8 cellular contexts compared by ENCODE assay signal in the genomic region with DNA sequence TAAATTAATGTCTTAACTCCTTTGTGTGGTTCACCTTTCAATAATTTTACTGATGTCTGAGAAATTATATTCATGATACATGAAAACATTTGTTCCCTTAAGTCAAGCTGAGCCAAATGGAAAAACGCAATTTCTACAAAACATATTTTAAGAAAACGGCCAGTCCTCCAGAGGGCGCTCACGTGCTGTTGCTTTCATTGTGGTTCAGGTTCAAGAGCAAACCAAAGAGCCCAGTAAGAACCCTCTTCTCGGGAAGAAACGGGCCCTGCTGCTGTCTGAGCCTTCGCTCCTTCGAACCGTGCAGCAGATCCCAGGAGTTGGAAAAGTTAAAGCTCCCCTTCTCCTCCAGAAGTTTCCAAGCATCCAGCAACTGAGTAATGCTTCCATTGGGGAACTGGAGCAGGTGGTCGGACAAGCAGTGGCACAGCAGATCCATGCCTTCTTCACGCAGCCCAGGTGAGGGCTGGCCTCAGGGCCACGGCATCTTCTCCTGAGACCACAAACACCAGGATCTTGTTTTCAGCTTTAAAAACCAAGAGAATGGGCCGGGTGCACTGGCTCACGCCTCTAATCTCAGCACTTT. TPM values are rescaled to one million over a fixed set of nuclear protein-coding genes. Genes with fewer than 3 reads are reported as not detected.
A peak's percentile ranks its signal among the peaks of the same experiment; 100 is the strongest.
DNase-seq lines count a peak whose midpoint lies in the region; ATAC-seq and TF ChIP-seq lines count a peak whose summit lies in the region.

No MANE protein-coding gene starts in this region.

- 0 out of 2 replicates have a peak, but pooled peaks cover 4% of the 10 kb centered on the region for H3F3A ChIP-seq in DOHH2 (ENCODE audit: control insufficient read depth, insufficient read depth)

- H3K27me3 ChIP-seq in DOHH2 (ENCODE audit: control insufficient read depth, low read length) (no peaks in the 10 kb centered on the region), MG63 (no peaks in the 10 kb centered on the region), SJSA1 (replicated peaks) (no peaks in the 10 kb centered on the region), psoas muscle (ENCODE audit: insufficient read depth in 3 of 3, low read length in 2 of 3) (no peaks in the 10 kb centered on the region)

- H3K79me2 ChIP-seq in DOHH2 (ENCODE audit: control insufficient read depth, low read length): peaks cover 10% of the 10 kb centered on the region

- no peaks in the 10 kb centered on the region for H3K9me2 ChIP-seq in DOHH2 (replicated peaks; ENCODE audit: control insufficient read depth, low read length)

- peaks cover 10% of the 10 kb centered on the region for H3K4me1 ChIP-seq in DOHH2 (ENCODE audit: control insufficient read depth, low read length)
- peaks cover 3% of the 10 kb centered on the region; the same call in 1 of the 2 replicates for H3K4me1 ChIP-seq in SJSA1 (replicated peaks)
- no peaks in the 10 kb centered on the region for H3K4me1 ChIP-seq in psoas muscle

- H3K36me3 ChIP-seq in DOHH2 (ENCODE audit: control insufficient read depth, low read length): peaks cover 16% of the 10 kb centered on the region
- peaks cover 20% of the 10 kb centered on the region for H3K36me3 ChIP-seq in MG63
- H3K36me3 ChIP-seq in SJSA1: peaks cover 30% of the 10 kb centered on the region
- no peaks in the 10 kb centered on the region for H3K36me3 ChIP-seq in psoas muscle (ENCODE audit: insufficient read depth in 1 of 2, low read depth in 1 of 2)

- H3K4me2 ChIP-seq in DOHH2 (ENCODE audit: low read length): no peak overlapping the region

- no peak for ATAC-seq in psoas muscle
- ATAC-seq in HG03159 (IDR thresholded peaks at IDR 0.05; ENCODE audit: unreplicated experiment): no peak
- no peak for ATAC-seq in HG03565 (IDR thresholded peaks at IDR 0.05; ENCODE audit: unreplicated experiment)

- H3K9me3 ChIP-seq in DOHH2 (ENCODE audit: control insufficient read depth, insufficient read depth, low read length) (no peaks in the 10 kb centered on the region), MG63 (no peaks in the 10 kb centered on the region), SJSA1 (replicated peaks) (no peaks in the 10 kb centered on the region), psoas muscle (no peaks in the 10 kb centered on the region)

- TF ChIP-seq CTCF in DOHH2 (IDR thresholded peaks at IDR 0.05; ENCODE audit: low read depth, low read length, poor library complexity, severe bottlenecking) (peak; percentile 83), psoas muscle (IDR thresholded peaks at IDR 0.05) (peak; percentile 61)

- intact Hi-C loops in head of caudate nucleus (cut with DNase I) (loop anchor here (10.0 kb wide), 1 partner anchor 198 kb away; no protein-coding TSS in a partner anchor), psoas muscle (cut with DNase I) (loop anchor here in 1 of 2 donors (5.0 kb wide), 1 partner anchor 106 kb away; the partner anchor contains the start of gene GPATCH1)

- H3K27ac ChIP-seq in DOHH2 (ENCODE audit: low read depth, low read length): no peak overlapping the region
- H3K27ac ChIP-seq in SJSA1: no peak overlapping the region
- no peak overlapping the region for H3K27ac ChIP-seq in psoas muscle

- no peak overlapping the region for H3K4me3 ChIP-seq in DOHH2 (ENCODE audit: low read length)
- no peak overlapping the region for H3K4me3 ChIP-seq in MG63
- H3K4me3 ChIP-seq in SJSA1: no peak overlapping the region
- H3K4me3 ChIP-seq in psoas muscle: no peak overlapping the region

- peak; percentile 41 for DNase-seq in MG63
- DNase-seq in SJSA1 (ENCODE audit: low read depth in 1 of 2, low spot score in 2 of 2): peak; percentile 69 to 72
- peak; percentile 66 for DNase-seq in activated naive CD4-positive, alpha-beta T cell treated with Interleukin-2 at 50 U/mL for 16 hours
- DNase-seq in head of caudate nucleus: peak; percentile 45 to 91 (median 77)
- DNase-seq in psoas muscle: peak; percentile 71 to 77

- no peaks in the 10 kb centered on the region for H4K20me1 ChIP-seq in DOHH2 (ENCODE audit: control insufficient read depth, insufficient read depth, low read depth, low read length)

- WGBS in psoas muscle, 3 donors: 43 to 48% (median 45%) methylated on average over 14 of the region's 14 CpGs

RNA-seq across cellular contexts. Expression of gene FAAP24, which starts 4.3 kb away (rescaled TPM):
- 7.2 and 14.8 TPM in 2 replicates for total RNA-seq in MG63 (2014; rRNA removed; shearing (Covaris generic); ENCODE audit: low replicate concordance)
- total RNA-seq in SJSA1 (2014; rRNA removed; shearing (Covaris generic)): 1.8 and 3.3 TPM in 2 replicates
- total RNA-seq in psoas muscle: under 1 TPM in 3 of 4 donors, not detected in 1; 0.12 to 0.58 (median 0.23) TPM
- polyA plus RNA-seq in psoas muscle: 1 to 10 TPM in 2 of 3 donors, under 1 TPM in 1; 0.15 to 2.9 (median 1.8) TPM

RNA-seq across cellular contexts. Expression of gene CEP89, which starts 4.6 kb away (rescaled TPM):
- 26.9 and 30.7 TPM in 2 replicates for total RNA-seq in MG63 (2014; rRNA removed; shearing (Covaris generic); ENCODE audit: low replicate concordance)
- 15.3 and 15.9 TPM in 2 replicates for total RNA-seq in SJSA1 (2014; rRNA removed; shearing (Covaris generic))
- 10 to 100 TPM in 2 of 4 donors, 1 to 10 TPM in 2; 9.8 to 11.9 (median 10.5) TPM for total RNA-seq in psoas muscle
- 10 to 100 TPM in 1 of 3 donors, 1 to 10 TPM in 2; 7.0 to 27.1 (median 9.3) TPM for polyA plus RNA-seq in psoas muscle
